In genomic region chr1:169890761-169891538, GRCh38 we compare ENCODE assay signal across 8 cellular contexts. TPM values are rescaled to one million over a fixed set of nuclear protein-coding genes. Genes with fewer than 3 reads are reported as not detected.
DNase-seq lines count a peak whose midpoint lies in the region; ATAC-seq and TF ChIP-seq lines count a peak whose summit lies in the region.

No MANE protein-coding gene starts in this region.

- peak overlapping the region; percentile 87 for H3K4me3 Mint-ChIP-seq in activated naive CD8-positive, alpha-beta T cell treated with anti-CD3 and anti-CD28 coated beads for 36 hours
- peak overlapping the region; percentile 91 for H3K4me3 Mint-ChIP-seq in nephron progenitor cell

- ATAC-seq in GM18870 (IDR thresholded peaks at IDR 0.05; ENCODE audit: unreplicated experiment) (peak; percentile 28), HG03520 (IDR thresholded peaks at IDR 0.05; ENCODE audit: unreplicated experiment) (no peak), GM21528 (IDR thresholded peaks at IDR 0.05; ENCODE audit: low FRiP score, unreplicated experiment) (no peak), GM21515 (IDR thresholded peaks at IDR 0.05; ENCODE audit: unreplicated experiment) (no peak), GM19328 (IDR thresholded peaks at IDR 0.05; ENCODE audit: unreplicated experiment) (no peak)

- peaks cover 2% of the 10 kb centered on the region for H3K9me3 Mint-ChIP-seq in activated naive CD8-positive, alpha-beta T cell treated with anti-CD3 and anti-CD28 coated beads for 36 hours
- no peaks in the 10 kb centered on the region for H3K9me3 Mint-ChIP-seq in nephron progenitor cell

- TF ChIP-seq CTCF in nephron progenitor cell (IDR thresholded peaks at IDR 0.05): no peak

- peaks cover 45% of the 10 kb centered on the region for H3K4me1 Mint-ChIP-seq in activated naive CD8-positive, alpha-beta T cell treated with anti-CD3 and anti-CD28 coated beads for 36 hours
- H3K4me1 Mint-ChIP-seq in nephron progenitor cell: peaks cover 37% of the 10 kb centered on the region

- H3K27ac Mint-ChIP-seq in activated naive CD8-positive, alpha-beta T cell treated with anti-CD3 and anti-CD28 coated beads for 36 hours: peak overlapping the region; percentile 94
- H3K27ac Mint-ChIP-seq in nephron progenitor cell: peak overlapping the region; percentile 27

- peaks cover 13% of the 10 kb centered on the region for H3K36me3 Mint-ChIP-seq in activated naive CD8-positive, alpha-beta T cell treated with anti-CD3 and anti-CD28 coated beads for 36 hours
- H3K36me3 Mint-ChIP-seq in nephron progenitor cell (ENCODE audit: low read depth): peaks cover 15% of the 10 kb centered on the region

- DNase-seq in NCI-H1048 (lab: John Stamatoyannopoulos, UW): peak; percentile 39
- peak; percentile 35 for DNase-seq in activated naive CD8-positive, alpha-beta T cell treated with anti-CD3 and anti-CD28 coated beads for 36 hours
- DNase-seq in nephron progenitor cell: no peak

- no peaks in the 10 kb centered on the region for H3K27me3 Mint-ChIP-seq in activated naive CD8-positive, alpha-beta T cell treated with anti-CD3 and anti-CD28 coated beads for 36 hours
- H3K27me3 Mint-ChIP-seq in nephron progenitor cell (ENCODE audit: low read depth, poor library complexity): peaks cover 2% of the 10 kb centered on the region

RNA-seq across cellular contexts. Expression of gene SCYL3, which starts 2.7 kb away (rescaled TPM):
- total RNA-seq in activated naive CD8-positive, alpha-beta T cell treated with anti-CD3 and anti-CD28 coated beads for 36 hours: 1 to 10 TPM; 9.3 to 9.5 TPM
